In genomic region chr20:62314711-62315302, GRCh38 we compare ENCODE assay signal across 1 cellular context.
A peak's percentile ranks its signal among the peaks of the same experiment; 100 is the strongest.
TF ChIP-seq lines count a peak whose summit lies in the region.

No MANE protein-coding gene starts in this region.

TF ChIP-seq in HepG2, 621 proteins besides CTCF, POLR2A, EP300 and RAD21:
- TF ChIP-seq ZNF768 (CRISPR knock-in tag; IDR thresholded peaks at IDR 0.05) (peak; percentile 13; the same call in 1 of the 2 replicates), NBN (conservative IDR thresholded peaks at IDR 0.05) (0 out of 2 replicates have a peak, but pooled peaks have one; percentile 26), RBFOX2 (IDR thresholded peaks at IDR 0.05; ENCODE audit: low read depth, low read length) (0 out of 2 replicates have a peak, but pooled peaks have one; percentile 12), HOXD1 (CRISPR knock-in tag; IDR thresholded peaks at IDR 0.05) (no peak)
